17 cellular contexts compared by ENCODE assay signal in the genomic region with DNA sequence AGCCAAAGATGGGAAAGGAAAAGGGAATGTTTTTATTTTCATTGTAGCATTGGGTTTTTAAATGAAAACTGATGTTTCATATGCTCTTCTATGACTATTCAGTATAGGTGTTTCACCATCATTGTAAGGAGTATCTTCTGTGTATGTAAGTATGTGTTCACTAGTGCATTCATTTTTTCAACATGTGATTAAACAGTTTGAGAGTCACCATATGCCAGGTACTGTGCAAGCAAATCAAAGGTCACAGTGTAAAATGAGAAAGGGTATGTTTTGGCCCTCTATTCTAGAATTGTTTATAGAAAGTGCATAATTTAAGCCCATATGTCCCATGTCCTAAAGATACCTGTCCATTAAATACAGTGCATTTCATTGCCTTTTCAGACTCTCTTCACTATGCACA.
"Had no signal": no experiment of that assay in that cellular context is flagged by ENCODE, and none has a peak within 500 bp of the region (broad histone marks: within the 10 kb centered on the region; RNA-seq: fewer than 3 reads in every experiment).

No MANE protein-coding gene starts in this region.

- H3K27ac ChIP-seq: gastroesophageal sphincter, neutrophil, ovary, psoas muscle, right atrium auricular region, thoracic aorta had no signal

- H3K4me3 ChIP-seq: gastroesophageal sphincter, ovary, psoas muscle, right atrium auricular region, thoracic aorta had no signal

- DNase-seq: activated CD4-positive, alpha-beta memory T cell treated with anti-CD3 and anti-CD28 coated beads, Interleukin-2, amount 10 ng/mL, durations not matched to agents 7 days and 5 days; activated CD4-positive, alpha-beta T cell treated with anti-CD3 and anti-CD28 coated beads for 48 hours; activated effector memory CD4-positive, alpha-beta T cell treated with anti-CD3 and anti-CD28 coated beads, Interleukin-2, amount 50 U/mL, for 16 hours; activated naive CD4-positive, alpha-beta T cell treated with anti-CD3 and anti-CD28 coated beads, Interleukin-2, amount 10 ng/mL, durations not matched to agents 7 days and 5 days; activated T-cell treated with anti-CD3 and anti-CD28 coated beads, Interleukin-2, amount 50 U/mL, for 72 hours; cortex of kidney; endodermal cell; head of caudate nucleus; hypothalamus; ovary; psoas muscle; stimulated activated CD4-positive, alpha-beta T cell treated with anti-CD3 and anti-CD28 coated beads, Interleukin-4, amount 100 ng/mL, for 24 hours; stimulated activated naive CD4-positive, alpha-beta T cell treated with Interleukin-2 at 50 U/mL for 16 hours had no signal

- H3K27me3 ChIP-seq: gastroesophageal sphincter, neutrophil, ovary, right atrium auricular region had no signal

- H3K9me3 ChIP-seq: gastroesophageal sphincter, neutrophil, ovary, psoas muscle, right atrium auricular region, thoracic aorta had no signal

- H3K36me3 ChIP-seq: neutrophil, ovary, right atrium auricular region, thoracic aorta had no signal

- H3K4me1 ChIP-seq: gastroesophageal sphincter, psoas muscle, right atrium auricular region had no signal

- ATAC-seq: activated T-cell treated with anti-CD3 and anti-CD28 coated beads, Interleukin-2, amount 50 U/mL, for 72 hours; gastroesophageal sphincter; psoas muscle had no signal
